ENCODE assay signal across 7 cellular contexts in the genomic region with DNA sequence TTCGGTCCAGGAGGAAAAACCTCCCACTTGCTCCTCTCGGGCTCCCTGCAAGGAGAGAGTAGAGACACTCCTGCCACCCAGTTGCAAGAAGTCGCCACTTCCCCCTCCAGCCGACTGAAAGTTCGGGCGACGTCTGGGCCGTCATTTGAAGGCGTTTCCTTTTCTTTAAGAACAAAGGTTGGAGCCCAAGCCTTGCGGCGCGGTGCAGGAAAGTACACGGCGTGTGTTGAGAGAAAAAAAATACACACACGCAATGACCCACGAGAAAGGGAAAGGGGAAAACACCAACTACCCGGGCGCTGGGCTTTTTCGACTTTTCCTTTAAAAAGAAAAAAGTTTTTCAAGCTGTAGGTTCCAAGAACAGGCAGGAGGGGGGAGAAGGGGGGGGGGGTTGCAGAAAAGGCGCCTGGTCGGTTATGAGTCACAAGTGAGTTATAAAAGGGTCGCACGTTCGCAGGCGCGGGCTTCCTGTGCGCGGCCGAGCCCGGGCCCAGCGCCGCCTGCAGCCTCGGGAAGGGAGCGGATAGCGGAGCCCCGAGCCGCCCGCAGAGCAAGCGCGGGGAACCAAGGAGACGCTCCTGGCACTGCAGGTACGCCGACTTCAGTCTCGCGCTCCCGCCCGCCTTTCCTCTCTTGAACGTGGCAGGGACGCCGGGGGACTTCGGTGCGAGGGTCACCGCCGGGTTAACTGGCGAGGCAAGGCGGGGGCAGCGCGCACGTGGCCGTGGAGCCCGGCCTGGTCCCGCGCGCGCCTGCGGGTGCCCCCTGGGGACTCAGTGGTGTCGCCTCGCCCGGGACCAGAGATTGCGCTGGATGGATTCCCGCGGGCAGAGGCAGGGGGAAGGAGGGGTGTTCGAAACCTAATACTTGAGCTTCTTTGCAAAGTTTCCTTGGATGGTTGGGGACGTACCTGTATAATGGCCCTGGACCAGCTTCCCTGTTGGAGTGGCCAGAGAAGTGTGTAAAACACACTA. TPM values are rescaled to one million over a fixed set of nuclear protein-coding genes. Genes with fewer than 3 reads are reported as not detected.
DNase-seq lines count a peak whose midpoint lies in the region; ATAC-seq and TF ChIP-seq lines count a peak whose summit lies in the region.

No MANE protein-coding gene starts in this region.

- peak; percentile 25 for ATAC-seq in GM18870 (IDR thresholded peaks at IDR 0.05; ENCODE audit: unreplicated experiment)
- peak; percentile 30 for ATAC-seq in HG03060 (IDR thresholded peaks at IDR 0.05; ENCODE audit: low read depth, unreplicated experiment)

- H3K4me3 Mint-ChIP-seq in glutamatergic neuron (ENCODE audit: unreplicated experiment): peak overlapping the region; percentile 68
- peak overlapping the region; percentile 74 for H3K4me3 Mint-ChIP-seq in progenitor cell of endocrine pancreas (ENCODE audit: low read depth)

- peak overlapping the region; percentile 63 to 86 (median 77) for H3K27ac ChIP-seq in Peyer's patch

- H3K27ac Mint-ChIP-seq in glutamatergic neuron (ENCODE audit: unreplicated experiment) (no peak overlapping the region), progenitor cell of endocrine pancreas (no peak overlapping the region)

- H3K36me3 Mint-ChIP-seq in glutamatergic neuron (ENCODE audit: unreplicated experiment) (peaks cover 6% of the 10 kb centered on the region), progenitor cell of endocrine pancreas (ENCODE audit: insufficient read depth) (peaks cover 1% of the 10 kb centered on the region)

- H3K27me3 Mint-ChIP-seq in glutamatergic neuron (ENCODE audit: unreplicated experiment) (peaks cover 9% of the 10 kb centered on the region), progenitor cell of endocrine pancreas (peaks cover 40% of the 10 kb centered on the region)

- no peaks in the 10 kb centered on the region for H3K9me3 ChIP-seq in Peyer's patch

- H3K4me1 Mint-ChIP-seq in glutamatergic neuron (ENCODE audit: low read depth, unreplicated experiment) (no peaks in the 10 kb centered on the region), progenitor cell of endocrine pancreas (ENCODE audit: low read depth) (peaks cover 2% of the 10 kb centered on the region)

- H3K4me1 ChIP-seq in Peyer's patch: peaks cover 0 to 6% (median 3%) of the 10 kb centered on the region in 4 donors

- no peaks in the 10 kb centered on the region for H3K36me3 ChIP-seq in Peyer's patch

- H3K27me3 ChIP-seq in Peyer's patch: no peaks in the 10 kb centered on the region

- no peak for TF ChIP-seq POLR2A in Peyer's patch (IDR thresholded peaks at IDR 0.05)

- H3K9me3 Mint-ChIP-seq in glutamatergic neuron (ENCODE audit: unreplicated experiment) (peaks cover 4% of the 10 kb centered on the region), progenitor cell of endocrine pancreas (ENCODE audit: low read depth) (no peaks in the 10 kb centered on the region)

- TF ChIP-seq CTCF in Peyer's patch (IDR thresholded peaks at IDR 0.05) (peak in 1 of 6 experiments; percentile 5), glutamatergic neuron (IDR thresholded peaks at IDR 0.05; ENCODE audit: partially characterized antibody, unreplicated experiment) (no peak), progenitor cell of endocrine pancreas (IDR thresholded peaks at IDR 0.05; ENCODE audit: unreplicated experiment) (peak; percentile 40)

- DNase-seq in Peyer's patch (peak; percentile 71 to 88 (median 75)), glutamatergic neuron (peak; percentile 62), progenitor cell of endocrine pancreas (ENCODE audit: low spot score, unreplicated experiment) (peak; percentile 31), ureter (ENCODE audit: low spot score) (peak; percentile 65)
- DNase-seq in activated effector memory CD4-positive, alpha-beta T cell treated with Interleukin-2 at 50 U/mL for 16 hours: peak; percentile 60

- peak overlapping the region; percentile 51 to 76 (median 68) for H3K4me3 ChIP-seq in Peyer's patch

RNA-seq across cellular contexts. Expression of gene MRPL39, which starts 45.3 kb away (rescaled TPM):
- 10 to 100 TPM in 3 of 4 donors, 1 to 10 TPM in 1; 5.3 to 18.2 (median 16.1) TPM for total RNA-seq in Peyer's patch
- 26.1 TPM for total RNA-seq in glutamatergic neuron (ENCODE audit: unreplicated experiment)
- 29.9 and 30.7 TPM in 2 replicates for total RNA-seq in progenitor cell of endocrine pancreas
- 24.0 TPM for total RNA-seq in ureter

Comparison
In these comparisons a context has a peak if more than half of its experiments do, and no peak if none do; other contexts are left out.
1. Peak in every context shown above with its lines: DNase-seq, ATAC-seq, H3K4me3 ChIP-seq and H3K27ac ChIP-seq.